ENCODE assay signal across 15 cellular contexts in the genomic region with DNA sequence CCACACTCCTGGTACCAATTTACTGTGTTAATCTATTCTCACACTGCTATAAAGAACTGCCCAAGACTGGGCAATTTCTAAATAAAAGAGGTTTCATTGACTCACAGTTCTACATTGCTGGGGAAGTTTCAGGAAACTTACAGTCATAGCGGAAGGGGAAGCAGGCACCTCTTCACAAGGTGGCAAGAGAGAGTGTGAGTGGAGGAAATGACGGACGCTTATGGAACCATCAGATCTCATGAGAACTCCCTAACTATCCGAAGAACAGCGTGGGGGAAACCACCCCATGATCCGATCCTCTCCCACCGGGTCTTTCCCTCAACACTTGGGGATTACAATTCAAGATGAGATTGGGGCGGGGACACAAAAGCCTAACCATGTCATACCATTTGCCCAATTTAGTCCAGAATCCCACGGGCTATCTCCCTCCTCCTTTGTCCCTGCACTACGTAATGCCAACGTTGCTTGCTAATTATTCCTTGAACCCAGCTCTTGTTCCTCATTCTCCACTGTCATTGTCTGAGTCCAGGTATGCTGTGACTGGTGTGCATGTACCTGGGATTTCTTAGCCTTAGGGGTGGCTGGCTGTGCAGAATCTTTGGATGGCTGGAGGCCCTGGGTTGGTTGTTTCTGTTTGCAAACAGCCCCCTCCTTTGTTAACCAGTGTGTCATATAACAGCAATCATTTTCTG. TPM values are rescaled to one million over a fixed set of nuclear protein-coding genes. Genes with fewer than 3 reads are reported as not detected.
DNase-seq lines count a peak whose midpoint lies in the region; ATAC-seq and TF ChIP-seq lines count a peak whose summit lies in the region.
"Had no signal": no experiment of that assay in that cellular context is flagged by ENCODE, and none has a peak within 500 bp of the region (broad histone marks: within the 10 kb centered on the region; RNA-seq: fewer than 3 reads in every experiment).

No MANE protein-coding gene starts in this region.

- peaks cover 9% of the 10 kb centered on the region for H3K4me1 Mint-ChIP-seq in activated CD8-positive, alpha-beta T cell treated with anti-CD3 and anti-CD28 coated beads, Interleukin-2, amount 10 ng/mL, durations not matched to agents 7 days and 5 days (ENCODE audit: low read depth)
- peaks cover 4% of the 10 kb centered on the region for H3K4me1 Mint-ChIP-seq in activated CD8-positive, alpha-beta T cell treated with anti-CD3 and anti-CD28 coated beads for 36 hours (ENCODE audit: low read depth)
- H3K4me1 Mint-ChIP-seq in CD4-positive, alpha-beta T cell (ENCODE audit: low read depth), result peaks cover 8% of the 10 kb centered on the region

- no peak overlapping the region for H3K9ac ChIP-seq in colonic mucosa (ENCODE audit: low read depth in 2 of 2, low read length in 2 of 2)
- H3K9ac ChIP-seq: BLaER1 had no signal

- POLR2A ChIA-PET in activated CD8-positive, alpha-beta T cell treated with anti-CD3 and anti-CD28 coated beads, Interleukin-2, amount 10 ng/mL, durations not matched to agents 7 days and 5 days (lab: Charles Lee), result no interaction called here
- POLR2A ChIA-PET in activated CD8-positive, alpha-beta T cell treated with anti-CD3 and anti-CD28 coated beads for 36 hours (lab: Charles Lee), result interaction anchor here (1.7 kb wide), 1 partner anchor 22 kb away, joined by 4 read pairs; no protein-coding TSS in a partner anchor
- POLR2A ChIA-PET in CD4-positive, alpha-beta T cell (lab: Charles Lee), result no interaction called here

- peaks cover 10% of the 10 kb centered on the region for H3K36me3 Mint-ChIP-seq in activated CD8-positive, alpha-beta T cell treated with anti-CD3 and anti-CD28 coated beads, Interleukin-2, amount 10 ng/mL, durations not matched to agents 7 days and 5 days (ENCODE audit: low read depth)
- H3K36me3 Mint-ChIP-seq in activated CD8-positive, alpha-beta T cell treated with anti-CD3 and anti-CD28 coated beads for 36 hours (ENCODE audit: low read depth), result no peaks in the 10 kb centered on the region
- H3K36me3 Mint-ChIP-seq in CD4-positive, alpha-beta T cell (ENCODE audit: low read depth), result no peaks in the 10 kb centered on the region
- H3K36me3 Mint-ChIP-seq: IgD-negative memory B cell had no signal

- no peak overlapping the region for H3K27ac ChIP-seq in CD4-positive, alpha-beta T cell (ENCODE audit: low read depth, low read length)
- peak overlapping the region; percentile 23 for H3K27ac ChIP-seq in colonic mucosa
- H3K27ac ChIP-seq: BLaER1 had no signal

- ATAC-seq in activated CD8-positive, alpha-beta T cell treated with anti-CD3 and anti-CD28 coated beads, Interleukin-2, amount 10 ng/mL, durations not matched to agents 7 days and 5 days, result no peak
- no peak for ATAC-seq in activated CD8-positive, alpha-beta T cell treated with anti-CD3 and anti-CD28 coated beads for 36 hours
- ATAC-seq in CD4-positive, alpha-beta T cell (ENCODE audit: poor library complexity), result no peak
- ATAC-seq in HG02852 (IDR thresholded peaks at IDR 0.05; ENCODE audit: unreplicated experiment), result no peak

- H3K4me1 ChIP-seq in colonic mucosa, result peaks cover 13% of the 10 kb centered on the region

- no peak overlapping the region for H3K4me3 Mint-ChIP-seq in activated CD8-positive, alpha-beta T cell treated with anti-CD3 and anti-CD28 coated beads, Interleukin-2, amount 10 ng/mL, durations not matched to agents 7 days and 5 days
- H3K4me3 Mint-ChIP-seq in activated CD8-positive, alpha-beta T cell treated with anti-CD3 and anti-CD28 coated beads for 36 hours, result no peak overlapping the region
- peak overlapping the region; percentile 4 for H3K4me3 Mint-ChIP-seq in CD4-positive, alpha-beta T cell
- H3K4me3 Mint-ChIP-seq: HFFc6 had no signal

- no peaks in the 10 kb centered on the region for H3K36me3 ChIP-seq in colonic mucosa

- no peaks in the 10 kb centered on the region for H3K9me3 ChIP-seq in CD4-positive, alpha-beta T cell (ENCODE audit: control insufficient read depth, low read length)
- no peaks in the 10 kb centered on the region for H3K9me3 ChIP-seq in colonic mucosa
- H3K9me3 ChIP-seq: BLaER1 had no signal

- peak; percentile 9 for DNase-seq in activated CD8-positive, alpha-beta T cell treated with anti-CD3 and anti-CD28 coated beads, Interleukin-2, amount 10 ng/mL, durations not matched to agents 7 days and 5 days
- no peak for DNase-seq in activated CD8-positive, alpha-beta T cell treated with anti-CD3 and anti-CD28 coated beads for 36 hours
- DNase-seq in CD4-positive, alpha-beta T cell, result no peak
- DNase-seq in colonic mucosa (no peak), SKM-1 (lab: John Stamatoyannopoulos, UW; ENCODE audit: unreplicated experiment) (no peak)
- DNase-seq in stimulated activated CD8-positive, alpha-beta memory T cell treated with anti-CD3 and anti-CD28 coated beads, Interleukin-4, amount 100 ng/mL, for 48 hours, result peak; percentile 9
- DNase-seq: 8988T, AML-193, DMS53, GF-D8, HCEC 1CT, HFFc6 had no signal

- no peak overlapping the region for H3K27ac Mint-ChIP-seq in activated CD8-positive, alpha-beta T cell treated with anti-CD3 and anti-CD28 coated beads, Interleukin-2, amount 10 ng/mL, durations not matched to agents 7 days and 5 days
- no peak overlapping the region for H3K27ac Mint-ChIP-seq in activated CD8-positive, alpha-beta T cell treated with anti-CD3 and anti-CD28 coated beads for 36 hours
- H3K27ac Mint-ChIP-seq in CD4-positive, alpha-beta T cell, result no peak overlapping the region
- H3K27ac Mint-ChIP-seq: HFFc6 had no signal

- peaks cover 8% of the 10 kb centered on the region for H3K27me3 Mint-ChIP-seq in activated CD8-positive, alpha-beta T cell treated with anti-CD3 and anti-CD28 coated beads, Interleukin-2, amount 10 ng/mL, durations not matched to agents 7 days and 5 days (ENCODE audit: low read depth)
- H3K27me3 Mint-ChIP-seq in activated CD8-positive, alpha-beta T cell treated with anti-CD3 and anti-CD28 coated beads for 36 hours, result peaks cover 7% of the 10 kb centered on the region
- peaks cover 8% of the 10 kb centered on the region for H3K27me3 Mint-ChIP-seq in CD4-positive, alpha-beta T cell
- H3K27me3 Mint-ChIP-seq: IgD-negative memory B cell had no signal

- CTCF ChIA-PET in activated CD8-positive, alpha-beta T cell treated with anti-CD3 and anti-CD28 coated beads, Interleukin-2, amount 10 ng/mL, durations not matched to agents 7 days and 5 days (lab: Charles Lee), result no interaction called here
- CTCF ChIA-PET in activated CD8-positive, alpha-beta T cell treated with anti-CD3 and anti-CD28 coated beads for 36 hours (lab: Charles Lee), result interaction anchor here (0.6 kb wide), 1 partner anchor 56 kb away, joined by 3 read pairs; no protein-coding TSS in a partner anchor
- CTCF ChIA-PET in CD4-positive, alpha-beta T cell (lab: Charles Lee), result no interaction called here

- H3K27me3 ChIP-seq in CD4-positive, alpha-beta T cell (ENCODE audit: control insufficient read depth, insufficient read depth, low read length), result peaks cover 6% of the 10 kb centered on the region
- no peaks in the 10 kb centered on the region for H3K27me3 ChIP-seq in colonic mucosa

- peak overlapping the region; percentile 3 for H3K4me3 ChIP-seq in colonic mucosa
- H3K4me3 ChIP-seq: BLaER1 had no signal

- intact Hi-C loops in activated CD8-positive, alpha-beta T cell treated with anti-CD3 and anti-CD28 coated beads for 36 hours (cut with micrococcal nuclease), result loop anchor here (5.0 kb wide), 1 partner anchor 128 kb away; no protein-coding TSS in a partner anchor
- intact Hi-C loops in CD4-positive, alpha-beta T cell (cut with DNase I, micrococcal nuclease), result no loop called here
- intact Hi-C loops in colonic mucosa (cut with DNase I), result no loop called here

- no peaks in the 10 kb centered on the region for H3K9me3 Mint-ChIP-seq in activated CD8-positive, alpha-beta T cell treated with anti-CD3 and anti-CD28 coated beads, Interleukin-2, amount 10 ng/mL, durations not matched to agents 7 days and 5 days (ENCODE audit: insufficient read depth)
- no peaks in the 10 kb centered on the region for H3K9me3 Mint-ChIP-seq in activated CD8-positive, alpha-beta T cell treated with anti-CD3 and anti-CD28 coated beads for 36 hours
- H3K9me3 Mint-ChIP-seq in CD4-positive, alpha-beta T cell, result no peaks in the 10 kb centered on the region
- H3K9me3 Mint-ChIP-seq: HFFc6, IgD-negative memory B cell had no signal

- TF ChIP-seq CTCF in activated CD8-positive, alpha-beta T cell treated with anti-CD3 and anti-CD28 coated beads for 36 hours (IDR thresholded peaks at IDR 0.05), result no peak
- no peak for TF ChIP-seq CTCF in CD4-positive, alpha-beta T cell (IDR thresholded peaks at IDR 0.05)
- TF ChIP-seq CTCF in colonic mucosa (IDR thresholded peaks at IDR 0.05), result no peak

RNA-seq across cellular contexts. Expression of gene PIGZ, which starts 3.4 kb away (rescaled TPM):
- total RNA-seq in activated CD8-positive, alpha-beta T cell treated with anti-CD3 and anti-CD28 coated beads, Interleukin-2, amount 10 ng/mL, durations not matched to agents 7 days and 5 days, result 1 to 10 TPM in 1 of 2 experiments, under 1 TPM in 1; 0.81 to 1.9 TPM
- total RNA-seq in activated CD8-positive, alpha-beta T cell treated with anti-CD3 and anti-CD28 coated beads for 36 hours, result under 1 TPM; 0.27 to 0.76 TPM
- total RNA-seq in CD4-positive, alpha-beta T cell, result under 1 TPM; 0.33 to 0.61 TPM
- total RNA-seq in colonic mucosa, result 100 to 1,000 TPM in 1 of 2 donors, 10 to 100 TPM in 1; 63.7 to 126 TPM

RNA-seq across cellular contexts. Expression of gene NCBP2, which starts 22.9 kb away (rescaled TPM):
- 10 to 100 TPM; 49.1 to 52.4 TPM for total RNA-seq in activated CD8-positive, alpha-beta T cell treated with anti-CD3 and anti-CD28 coated beads, Interleukin-2, amount 10 ng/mL, durations not matched to agents 7 days and 5 days
- 100 to 1,000 TPM; 107 to 111 TPM for total RNA-seq in activated CD8-positive, alpha-beta T cell treated with anti-CD3 and anti-CD28 coated beads for 36 hours
- 10 to 100 TPM; 41.4 to 44.6 TPM for total RNA-seq in CD4-positive, alpha-beta T cell
- total RNA-seq in colonic mucosa, result 10 to 100 TPM; 61.8 to 92.8 TPM

Comparison
In these comparisons a context has a peak if more than half of its experiments do, and no peak if none do; other contexts are left out.
1. DNase-seq: peak in activated CD8-positive, alpha-beta T cell treated with anti-CD3 and anti-CD28 coated beads, Interleukin-2, amount 10 ng/mL, durations not matched to agents 7 days and 5 days (single experiment) and stimulated activated CD8-positive, alpha-beta memory T cell treated with anti-CD3 and anti-CD28 coated beads, Interleukin-4, amount 100 ng/mL, for 48 hours (single experiment); none in activated CD8-positive, alpha-beta T cell treated with anti-CD3 and anti-CD28 coated beads for 36 hours (single experiment), CD4-positive, alpha-beta T cell (0 of 10), colonic mucosa (single experiment) and SKM-1 (single experiment).
2. RNA of gene PIGZ, which starts 3.4 kb away (total RNA-seq): 63.7 to 126 TPM in colonic mucosa; 0.81 to 1.9 TPM in activated CD8-positive, alpha-beta T cell treated with anti-CD3 and anti-CD28 coated beads, Interleukin-2, amount 10 ng/mL, durations not matched to agents 7 days and 5 days, 0.27 to 0.76 TPM in activated CD8-positive, alpha-beta T cell treated with anti-CD3 and anti-CD28 coated beads for 36 hours and 0.33 to 0.61 TPM in CD4-positive, alpha-beta T cell; every median in the first group is over 10 times any median in the second.